Comparison of ENCODE assay signal across 19 cellular contexts in genomic region chr13:95229855-95230254, GRCh38.
DNase-seq lines count a peak whose midpoint lies in the region; ATAC-seq, FAIRE-seq and TF ChIP-seq lines count a peak whose summit lies in the region.
"Had no signal": no experiment of that assay in that cellular context is flagged by ENCODE, and none has a peak within 500 bp of the region (broad histone marks: within the 10 kb centered on the region; RNA-seq: fewer than 3 reads in every experiment).

No MANE protein-coding gene starts in this region.

- peaks cover 15% of the 10 kb centered on the region for H3K4me1 ChIP-seq in prostate gland (replicated peaks)

- DNase-seq in H54 (ENCODE audit: insufficient read length, low spot score), result no peak
- no peak for DNase-seq in bronchial epithelial cell (ENCODE audit: low read depth)
- no peak for DNase-seq in prostate gland (ENCODE audit: low spot score)
- no peak for DNase-seq in activated naive CD4-positive, alpha-beta T cell treated with anti-CD3 and anti-CD28 coated beads, Interleukin-2, amount 50 U/mL, for 16 hours
- DNase-seq: C1 segment of cervical spinal cord; Caco-2; CD4-positive, CD25-positive, alpha-beta regulatory T cell; CD8-positive, alpha-beta T cell; DMS153; DND-41; EL; GDM1; GM23248; H9 had no signal

- 89% methylated on average over 3 of the region's 3 CpGs for WGBS in prostate gland

- peak overlapping the region; percentile 23 to 83 for H3K27ac ChIP-seq in prostate gland
- H3K27ac ChIP-seq: GM23248 had no signal

- no peak for TF ChIP-seq POLR2A in H54 (IDR thresholded peaks at IDR 0.05; ENCODE audit: low read depth, low read length)
- TF ChIP-seq POLR2A in prostate gland (IDR thresholded peaks at IDR 0.05), result no peak

- no peak for ATAC-seq in GM18909 (IDR thresholded peaks at IDR 0.05; ENCODE audit: poor library complexity, unreplicated experiment)
- ATAC-seq in GM21526 (IDR thresholded peaks at IDR 0.05; ENCODE audit: low FRiP score, unreplicated experiment), result no peak
- ATAC-seq: CD8-positive, alpha-beta T cell; GM12878; HCT116 had no signal

- FAIRE-seq in H54 (lab: Jason Lieb, UNC) (peak; percentile 65), bronchial epithelial cell (lab: Jason Lieb, UNC) (peak; percentile 72)
- FAIRE-seq: GM12878, H1 had no signal

- no peaks in the 10 kb centered on the region for H3K9me3 ChIP-seq in prostate gland
- H3K9me3 ChIP-seq: Caco-2 had no signal

- H3K4me3 ChIP-seq in bronchial epithelial cell (ENCODE audit: low read depth, low read length), result no peak overlapping the region
- no peak overlapping the region for H3K4me3 ChIP-seq in prostate gland
- H3K4me3 ChIP-seq: GM12878, GM23248 had no signal

- H3K36me3 ChIP-seq in bronchial epithelial cell (ENCODE audit: control insufficient read depth, insufficient read depth, low read length), result no peaks in the 10 kb centered on the region
- no peaks in the 10 kb centered on the region for H3K36me3 ChIP-seq in prostate gland

- intact Hi-C loops in prostate gland (cut with DNase I), result no loop called here

- TF ChIP-seq CTCF in bronchial epithelial cell (IDR thresholded peaks at IDR 0.05; ENCODE audit: insufficient read depth, low read length, severe bottlenecking) (no peak), prostate gland (IDR thresholded peaks at IDR 0.05) (no peak)

- H3K27me3 ChIP-seq in bronchial epithelial cell (ENCODE audit: control insufficient read depth, insufficient read depth, low read length), result no peaks in the 10 kb centered on the region
- H3K27me3 ChIP-seq in prostate gland (replicated peaks; ENCODE audit: insufficient read depth), result no peaks in the 10 kb centered on the region
